ENCODE assay signal across 9 cellular contexts in genomic region chr17:5283531-5284315, GRCh38. TPM values are rescaled to one million over a fixed set of nuclear protein-coding genes. Genes with fewer than 3 reads are reported as not detected.
A peak's percentile ranks its signal among the peaks of the same experiment; 100 is the strongest.
DNase-seq lines count a peak whose midpoint lies in the region; ATAC-seq and TF ChIP-seq lines count a peak whose summit lies in the region.
"Had no signal": no experiment of that assay in that cellular context is flagged by ENCODE, and none has a peak within 500 bp of the region (broad histone marks: within the 10 kb centered on the region; RNA-seq: fewer than 3 reads in every experiment).

No MANE protein-coding gene starts in this region.

- H3K36me3 ChIP-seq in iPS-15b (ENCODE audit: control insufficient read depth, insufficient read depth, low read length) (no peaks in the 10 kb centered on the region), subcutaneous abdominal adipose tissue (ENCODE audit: control insufficient read depth in 5 of 5, insufficient read depth in 5 of 5, low read length in 5 of 5) (no peaks in the 10 kb centered on the region)

- H3K9me3 Mint-ChIP-seq in activated T-cell treated with anti-CD3 and anti-CD28 coated beads, Interleukin-2, amount 50 U/mL, for 24 hours, result no peaks in the 10 kb centered on the region
- no peaks in the 10 kb centered on the region for H3K9me3 Mint-ChIP-seq in WTC11

- peak overlapping the region; percentile 85 for H3K4me3 ChIP-seq in iPS-15b (ENCODE audit: low read depth, low read length)
- H3K4me3 ChIP-seq in subcutaneous abdominal adipose tissue (ENCODE audit: low read depth in 1 of 5, low read length in 5 of 5), result peak overlapping the region; percentile 75 to 92 (median 80)

- H3K27me3 ChIP-seq in iPS-15b (ENCODE audit: control insufficient read depth, insufficient read depth, low read length) (peaks cover 3% of the 10 kb centered on the region), subcutaneous abdominal adipose tissue (ENCODE audit: control insufficient read depth in 5 of 5, insufficient read depth in 4 of 5, low read length in 5 of 5) (no peaks in the 10 kb centered on the region)

- H3K27ac Mint-ChIP-seq in activated T-cell treated with anti-CD3 and anti-CD28 coated beads, Interleukin-2, amount 50 U/mL, for 24 hours, result peak overlapping the region; percentile 94
- peak overlapping the region; percentile 76 for H3K27ac Mint-ChIP-seq in WTC11

- H3K4me3 Mint-ChIP-seq in activated T-cell treated with anti-CD3 and anti-CD28 coated beads, Interleukin-2, amount 50 U/mL, for 24 hours, result peak overlapping the region; percentile 89
- peak overlapping the region; percentile 81 for H3K4me3 Mint-ChIP-seq in WTC11

- peaks cover 47% of the 10 kb centered on the region for H3K36me3 Mint-ChIP-seq in activated T-cell treated with anti-CD3 and anti-CD28 coated beads, Interleukin-2, amount 50 U/mL, for 24 hours (ENCODE audit: low read depth)
- no peaks in the 10 kb centered on the region; the same call in 1 of the 2 replicates for H3K36me3 Mint-ChIP-seq in WTC11

- H3K9me3 ChIP-seq in iPS-15b (ENCODE audit: control insufficient read depth, insufficient read depth, low read length) (no peaks in the 10 kb centered on the region), subcutaneous abdominal adipose tissue (ENCODE audit: control insufficient read depth in 5 of 5, low read length in 5 of 5) (no peaks in the 10 kb centered on the region)

- no peak for ATAC-seq in WTC11

- no peaks in the 10 kb centered on the region for H3K27me3 Mint-ChIP-seq in activated T-cell treated with anti-CD3 and anti-CD28 coated beads, Interleukin-2, amount 50 U/mL, for 24 hours
- H3K27me3 Mint-ChIP-seq in WTC11 (ENCODE audit: low read depth), result peaks cover 5% of the 10 kb centered on the region; the same call in 1 of the 2 replicates

- no peak for DNase-seq in activated T-cell treated with anti-CD3 and anti-CD28 coated beads, Interleukin-2, amount 50 U/mL, for 24 hours
- DNase-seq in activated T-cell treated with anti-CD3 and anti-CD28 coated beads for 4 hours (no peak), WTC11 (ENCODE audit: low spot score) (no peak), activated gamma-delta T cell (lab: John Stamatoyannopoulos, UW) (no peak), GM19238 (ENCODE audit: insufficient read length, low spot score) (no peak)
- DNase-seq in stimulated activated CD4-positive, alpha-beta T cell treated with anti-CD3 and anti-CD28 coated beads, Interleukin-2, amount 100 ng/mL, for 48 hours, result no peak
- DNase-seq: NCI-H2029 had no signal

- H3K27ac ChIP-seq in subcutaneous abdominal adipose tissue (ENCODE audit: low read depth, low read length), result no peak overlapping the region

- H3K9ac ChIP-seq in iPS-15b (ENCODE audit: low read depth, low read length), result no peak overlapping the region
- peak overlapping the region in 3 of 5 donors; percentile 74 to 87 (median 79) for H3K9ac ChIP-seq in subcutaneous abdominal adipose tissue (ENCODE audit: low read length in 5 of 5)

- CTCF ChIA-PET in WTC11 (lab: Charles Lee), result interaction anchor here (1.1 to 1.6 kb wide), 2 partner anchors 23 to 156 kb away, joined by 3 to 10 read pairs; partner anchors contain the start of gene C1QBP

- TF ChIP-seq CTCF in WTC11 (IDR thresholded peaks at IDR 0.05), result no peak

- peaks cover 54% of the 10 kb centered on the region for H3K4me1 Mint-ChIP-seq in activated T-cell treated with anti-CD3 and anti-CD28 coated beads, Interleukin-2, amount 50 U/mL, for 24 hours (ENCODE audit: low read depth)
- H3K4me1 Mint-ChIP-seq in WTC11, result peaks cover 46% of the 10 kb centered on the region

- H3K4me1 ChIP-seq in iPS-15b (ENCODE audit: control insufficient read depth, insufficient read depth, low read length), result peaks cover 12% of the 10 kb centered on the region
- peaks cover 4 to 25% (median 23%) of the 10 kb centered on the region in 5 donors for H3K4me1 ChIP-seq in subcutaneous abdominal adipose tissue (ENCODE audit: control insufficient read depth in 5 of 5, insufficient read depth in 5 of 5, low read length in 5 of 5)

- POLR2A ChIA-PET in WTC11 (lab: Charles Lee), result no interaction called here

TF ChIP-seq in WTC11, 78 proteins besides CTCF, POLR2A, EP300 and RAD21 (continues in another document):
- TF ChIP-seq ZNF396 (CRISPR knock-in tag; IDR thresholded peaks at IDR 0.05; ENCODE audit: borderline replicate concordance) (no peak), FOXP4 (CRISPR knock-in tag; IDR thresholded peaks at IDR 0.05) (no peak), USF2 (CRISPR knock-in tag; IDR thresholded peaks at IDR 0.05) (no peak), ZNF423 (CRISPR knock-in tag; IDR thresholded peaks at IDR 0.05) (no peak), ZNF317 (CRISPR knock-in tag; IDR thresholded peaks at IDR 0.05; ENCODE audit: borderline replicate concordance, low read depth) (no peak), NR3C1 (CRISPR knock-in tag; conservative IDR thresholded peaks at IDR 0.05; ENCODE audit: low read depth) (no peak), FOXJ3 (CRISPR knock-in tag; IDR thresholded peaks at IDR 0.05; ENCODE audit: borderline replicate concordance) (no peak), AFF4 (CRISPR knock-in tag; IDR thresholded peaks at IDR 0.05; ENCODE audit: borderline replicate concordance) (no peak), FOXP1 (CRISPR knock-in tag; IDR thresholded peaks at IDR 0.05; ENCODE audit: borderline replicate concordance) (no peak), KAT7 (CRISPR knock-in tag; IDR thresholded peaks at IDR 0.05; ENCODE audit: borderline replicate concordance) (no peak), ZNF219 (CRISPR knock-in tag; IDR thresholded peaks at IDR 0.05; ENCODE audit: borderline replicate concordance) (no peak)

RNA-seq across cellular contexts. Expression of gene RABEP1, which starts 1.6 kb away (rescaled TPM):
- 37.7 to 42.0 TPM (median 40.9 TPM) in 3 replicates for total RNA-seq in WTC11 (2021)

RNA-seq across cellular contexts. Expression of gene SCIMP, which starts 49.1 kb away (rescaled TPM):
- not detected in 3 replicates for total RNA-seq in WTC11 (2021)
